ENCODE assay signal across 1 cellular context in genomic region chr11:2901854-2902783, GRCh38.
TF ChIP-seq lines count a peak whose summit lies in the region.

No MANE protein-coding gene starts in this region.

TF ChIP-seq in HepG2, 621 proteins besides CTCF, POLR2A, EP300 and RAD21 (continued from another document and continues in another):
- no peak for TF ChIP-seq RFXANK (CRISPR knock-in tag; IDR thresholded peaks at IDR 0.05)
- TF ChIP-seq CBX1 (IDR thresholded peaks at IDR 0.05; ENCODE audit: low read depth): no peak
- TF ChIP-seq ZNF792 (CRISPR knock-in tag; IDR thresholded peaks at IDR 0.05): no peak
- no peak for TF ChIP-seq ZBTB38 (CRISPR knock-in tag; IDR thresholded peaks at IDR 0.05)
- no peak for TF ChIP-seq AKAP8 (CRISPR knock-in tag; IDR thresholded peaks at IDR 0.05)
- TF ChIP-seq KLF15 (CRISPR knock-in tag; IDR thresholded peaks at IDR 0.05; ENCODE audit: borderline replicate concordance): no peak
- no peak for TF ChIP-seq ZNF780A (CRISPR knock-in tag; IDR thresholded peaks at IDR 0.05)
- no peak for TF ChIP-seq NAIF1 (CRISPR knock-in tag; IDR thresholded peaks at IDR 0.05; ENCODE audit: borderline replicate concordance)
- TF ChIP-seq ZNF329 (CRISPR knock-in tag; IDR thresholded peaks at IDR 0.05; ENCODE audit: low read depth): no peak
- no peak for TF ChIP-seq MBD4 (IDR thresholded peaks at IDR 0.05; ENCODE audit: borderline replicate concordance, low read length)
- 0 out of 2 replicates have a peak, but pooled peaks have one; percentile 30 for TF ChIP-seq ZNF747 (CRISPR knock-in tag; IDR thresholded peaks at IDR 0.05; ENCODE audit: borderline replicate concordance)
- no peak for TF ChIP-seq RNF2 (conservative IDR thresholded peaks at IDR 0.05; ENCODE audit: low read depth)
- peak; percentile 47; the same call in 1 of the 2 replicates for TF ChIP-seq NFYB (CRISPR knock-in tag; IDR thresholded peaks at IDR 0.05)
- TF ChIP-seq ZFX (CRISPR knock-in tag; IDR thresholded peaks at IDR 0.05; ENCODE audit: low read depth): no peak; the same call in 1 of the 2 replicates
- no peak for TF ChIP-seq RFX5 (IDR thresholded peaks at IDR 0.05; ENCODE audit: low read depth, low read length)
- TF ChIP-seq BATF2 (CRISPR knock-in tag; IDR thresholded peaks at IDR 0.05): no peak
- no peak for TF ChIP-seq CC2D1A (CRISPR knock-in tag; IDR thresholded peaks at IDR 0.05)
- TF ChIP-seq ZMYM4 (CRISPR knock-in tag; IDR thresholded peaks at IDR 0.05): 0 out of 2 replicates have a peak, but pooled peaks have one; percentile 7
- no peak for TF ChIP-seq ZFP62 (CRISPR knock-in tag; IDR thresholded peaks at IDR 0.05)
- no peak for TF ChIP-seq ZNF609 (CRISPR knock-in tag; IDR thresholded peaks at IDR 0.05; ENCODE audit: borderline replicate concordance)
- peak; percentile 2; the same call in 1 of the 2 replicates for TF ChIP-seq ATF7-NPFF (CRISPR knock-in tag; IDR thresholded peaks at IDR 0.05; ENCODE audit: low read depth)
- TF ChIP-seq KLF13 (CRISPR knock-in tag; IDR thresholded peaks at IDR 0.05): no peak
- no peak for TF ChIP-seq GATAD2A (CRISPR knock-in tag; IDR thresholded peaks at IDR 0.05)
- no peak for TF ChIP-seq ZBTB8A (CRISPR knock-in tag; IDR thresholded peaks at IDR 0.05; ENCODE audit: borderline replicate concordance, low read depth)
- TF ChIP-seq GLI4 (CRISPR knock-in tag; IDR thresholded peaks at IDR 0.05; ENCODE audit: borderline replicate concordance): no peak
- no peak for TF ChIP-seq HMG20A (CRISPR knock-in tag; IDR thresholded peaks at IDR 0.05; ENCODE audit: borderline replicate concordance)
- TF ChIP-seq, protein P1, sequence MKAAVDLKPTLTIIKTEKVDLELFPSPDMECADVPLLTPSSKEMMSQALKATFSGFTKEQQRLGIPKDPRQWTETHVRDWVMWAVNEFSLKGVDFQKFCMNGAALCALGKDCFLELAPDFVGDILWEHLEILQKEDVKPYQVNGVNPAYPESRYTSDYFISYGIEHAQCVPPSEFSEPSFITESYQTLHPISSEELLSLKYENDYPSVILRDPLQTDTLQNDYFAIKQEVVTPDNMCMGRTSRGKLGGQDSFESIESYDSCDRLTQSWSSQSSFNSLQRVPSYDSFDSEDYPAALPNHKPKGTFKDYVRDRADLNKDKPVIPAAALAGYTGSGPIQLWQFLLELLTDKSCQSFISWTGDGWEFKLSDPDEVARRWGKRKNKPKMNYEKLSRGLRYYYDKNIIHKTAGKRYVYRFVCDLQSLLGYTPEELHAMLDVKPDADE (CRISPR knock-in tag; IDR thresholded peaks at IDR 0.05): no peak
- TF ChIP-seq ZEB1 (IDR thresholded peaks at IDR 0.05; ENCODE audit: insufficient replicate concordance, low read depth): no peak
- TF ChIP-seq SP2 (CRISPR knock-in tag; IDR thresholded peaks at IDR 0.05): peak; percentile 38; the same call in 1 of the 2 replicates
- TF ChIP-seq, protein P2, sequence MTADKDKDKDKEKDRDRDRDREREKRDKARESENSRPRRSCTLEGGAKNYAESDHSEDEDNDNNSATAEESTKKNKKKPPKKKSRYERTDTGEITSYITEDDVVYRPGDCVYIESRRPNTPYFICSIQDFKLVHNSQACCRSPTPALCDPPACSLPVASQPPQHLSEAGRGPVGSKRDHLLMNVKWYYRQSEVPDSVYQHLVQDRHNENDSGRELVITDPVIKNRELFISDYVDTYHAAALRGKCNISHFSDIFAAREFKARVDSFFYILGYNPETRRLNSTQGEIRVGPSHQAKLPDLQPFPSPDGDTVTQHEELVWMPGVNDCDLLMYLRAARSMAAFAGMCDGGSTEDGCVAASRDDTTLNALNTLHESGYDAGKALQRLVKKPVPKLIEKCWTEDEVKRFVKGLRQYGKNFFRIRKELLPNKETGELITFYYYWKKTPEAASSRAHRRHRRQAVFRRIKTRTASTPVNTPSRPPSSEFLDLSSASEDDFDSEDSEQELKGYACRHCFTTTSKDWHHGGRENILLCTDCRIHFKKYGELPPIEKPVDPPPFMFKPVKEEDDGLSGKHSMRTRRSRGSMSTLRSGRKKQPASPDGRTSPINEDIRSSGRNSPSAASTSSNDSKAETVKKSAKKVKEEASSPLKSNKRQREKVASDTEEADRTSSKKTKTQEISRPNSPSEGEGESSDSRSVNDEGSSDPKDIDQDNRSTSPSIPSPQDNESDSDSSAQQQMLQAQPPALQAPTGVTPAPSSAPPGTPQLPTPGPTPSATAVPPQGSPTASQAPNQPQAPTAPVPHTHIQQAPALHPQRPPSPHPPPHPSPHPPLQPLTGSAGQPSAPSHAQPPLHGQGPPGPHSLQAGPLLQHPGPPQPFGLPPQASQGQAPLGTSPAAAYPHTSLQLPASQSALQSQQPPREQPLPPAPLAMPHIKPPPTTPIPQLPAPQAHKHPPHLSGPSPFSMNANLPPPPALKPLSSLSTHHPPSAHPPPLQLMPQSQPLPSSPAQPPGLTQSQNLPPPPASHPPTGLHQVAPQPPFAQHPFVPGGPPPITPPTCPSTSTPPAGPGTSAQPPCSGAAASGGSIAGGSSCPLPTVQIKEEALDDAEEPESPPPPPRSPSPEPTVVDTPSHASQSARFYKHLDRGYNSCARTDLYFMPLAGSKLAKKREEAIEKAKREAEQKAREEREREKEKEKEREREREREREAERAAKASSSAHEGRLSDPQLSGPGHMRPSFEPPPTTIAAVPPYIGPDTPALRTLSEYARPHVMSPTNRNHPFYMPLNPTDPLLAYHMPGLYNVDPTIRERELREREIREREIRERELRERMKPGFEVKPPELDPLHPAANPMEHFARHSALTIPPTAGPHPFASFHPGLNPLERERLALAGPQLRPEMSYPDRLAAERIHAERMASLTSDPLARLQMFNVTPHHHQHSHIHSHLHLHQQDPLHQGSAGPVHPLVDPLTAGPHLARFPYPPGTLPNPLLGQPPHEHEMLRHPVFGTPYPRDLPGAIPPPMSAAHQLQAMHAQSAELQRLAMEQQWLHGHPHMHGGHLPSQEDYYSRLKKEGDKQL (CRISPR knock-in tag; IDR thresholded peaks at IDR 0.05; ENCODE audit: low read depth): no peak
- no peak for TF ChIP-seq SNAPC4 (CRISPR knock-in tag; IDR thresholded peaks at IDR 0.05)
- no peak for TF ChIP-seq ZNF225 (CRISPR knock-in tag; IDR thresholded peaks at IDR 0.05)
- TF ChIP-seq DNMT1 (CRISPR knock-in tag; IDR thresholded peaks at IDR 0.05): no peak
- no peak for TF ChIP-seq BRD4 (CRISPR knock-in tag; IDR thresholded peaks at IDR 0.05)
- TF ChIP-seq NR2F6 (IDR thresholded peaks at IDR 0.05): no peak
- TF ChIP-seq NR2F6 (CRISPR knock-in tag; IDR thresholded peaks at IDR 0.05): no peak
- TF ChIP-seq MIER3 (CRISPR knock-in tag; IDR thresholded peaks at IDR 0.05; ENCODE audit: borderline replicate concordance): no peak
- no peak; the same call in 1 of the 2 replicates for TF ChIP-seq MED1 (CRISPR knock-in tag; IDR thresholded peaks at IDR 0.05)
- TF ChIP-seq, protein P3, sequence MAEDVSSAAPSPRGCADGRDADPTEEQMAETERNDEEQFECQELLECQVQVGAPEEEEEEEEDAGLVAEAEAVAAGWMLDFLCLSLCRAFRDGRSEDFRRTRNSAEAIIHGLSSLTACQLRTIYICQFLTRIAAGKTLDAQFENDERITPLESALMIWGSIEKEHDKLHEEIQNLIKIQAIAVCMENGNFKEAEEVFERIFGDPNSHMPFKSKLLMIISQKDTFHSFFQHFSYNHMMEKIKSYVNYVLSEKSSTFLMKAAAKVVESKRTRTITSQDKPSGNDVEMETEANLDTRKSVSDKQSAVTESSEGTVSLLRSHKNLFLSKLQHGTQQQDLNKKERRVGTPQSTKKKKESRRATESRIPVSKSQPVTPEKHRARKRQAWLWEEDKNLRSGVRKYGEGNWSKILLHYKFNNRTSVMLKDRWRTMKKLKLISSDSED (CRISPR knock-in tag; IDR thresholded peaks at IDR 0.05): no peak
- no peak for TF ChIP-seq U2AF2 (IDR thresholded peaks at IDR 0.05; ENCODE audit: low read depth, low read length)
- TF ChIP-seq, protein P4, sequence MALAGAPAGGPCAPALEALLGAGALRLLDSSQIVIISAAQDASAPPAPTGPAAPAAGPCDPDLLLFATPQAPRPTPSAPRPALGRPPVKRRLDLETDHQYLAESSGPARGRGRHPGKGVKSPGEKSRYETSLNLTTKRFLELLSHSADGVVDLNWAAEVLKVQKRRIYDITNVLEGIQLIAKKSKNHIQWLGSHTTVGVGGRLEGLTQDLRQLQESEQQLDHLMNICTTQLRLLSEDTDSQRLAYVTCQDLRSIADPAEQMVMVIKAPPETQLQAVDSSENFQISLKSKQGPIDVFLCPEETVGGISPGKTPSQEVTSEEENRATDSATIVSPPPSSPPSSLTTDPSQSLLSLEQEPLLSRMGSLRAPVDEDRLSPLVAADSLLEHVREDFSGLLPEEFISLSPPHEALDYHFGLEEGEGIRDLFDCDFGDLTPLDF (CRISPR knock-in tag; IDR thresholded peaks at IDR 0.05): no peak
- no peak for TF ChIP-seq SMC3 (IDR thresholded peaks at IDR 0.05; ENCODE audit: low read length)
- 0 out of 2 replicates have a peak, but pooled peaks have one; percentile 41 for TF ChIP-seq CREB3 (CRISPR knock-in tag; IDR thresholded peaks at IDR 0.05)
- 0 out of 2 replicates have a peak, but pooled peaks have one; percentile 27 for TF ChIP-seq ZNF670 (CRISPR knock-in tag; IDR thresholded peaks at IDR 0.05; ENCODE audit: borderline replicate concordance)
